8 cellular contexts compared by ENCODE assay signal in genomic region chr2:86623549-86624547, GRCh38. TPM values are rescaled to one million over a fixed set of nuclear protein-coding genes. Genes with fewer than 3 reads are reported as not detected.
DNase-seq lines count a peak whose midpoint lies in the region; ATAC-seq and TF ChIP-seq lines count a peak whose summit lies in the region.

TSS of gene RNF103 (minus strand) at chr2:86623865. CDS start at chr2:86622886, 979 bp downstream.

- peaks cover 9% of the 10 kb centered on the region for H3K27me3 Mint-ChIP-seq in endothelial cell (ENCODE audit: unreplicated experiment)

- no peaks in the 10 kb centered on the region for H3K36me3 Mint-ChIP-seq in endothelial cell (ENCODE audit: low read depth, unreplicated experiment)

- no peaks in the 10 kb centered on the region for H3K9me3 Mint-ChIP-seq in endothelial cell (ENCODE audit: unreplicated experiment)

- H3F3A ChIP-seq in OCI-LY1 (ENCODE audit: insufficient read depth, low read length), result no peaks in the 10 kb centered on the region

- no peaks in the 10 kb centered on the region for H3K9me2 ChIP-seq in OCI-LY1 (ENCODE audit: low read depth, low read length)

- in situ Hi-C loops in Caki2 (cut with HindIII; ENCODE audit: low pct_unique_long_range_greater_than_20kb, low sequenced_read_pairs), result no loop called here

- H3K4me2 ChIP-seq in OCI-LY1 (ENCODE audit: low read length), result peak within 1 kb of the TSS; percentile 91

- TF ChIP-seq CTCF in OCI-LY1 (IDR thresholded peaks at IDR 0.05; ENCODE audit: low read length) (no peak), endothelial cell (IDR thresholded peaks at IDR 0.05; ENCODE audit: unreplicated experiment) (no peak)

- no peaks in the 10 kb centered on the region for H3K36me3 ChIP-seq in HUES6 (ENCODE audit: control insufficient read depth, insufficient read depth, low read length)
- H3K36me3 ChIP-seq in OCI-LY1 (ENCODE audit: insufficient read depth, low read length), result peaks cover 11% of the 10 kb centered on the region; the same call in 1 of the 2 replicates

- peak within 1 kb of the TSS; percentile 50; the same call in 1 of the 2 replicates for H2AFZ ChIP-seq in OCI-LY1 (ENCODE audit: low read length)

- H3K4me1 Mint-ChIP-seq in endothelial cell (ENCODE audit: unreplicated experiment), result peaks cover 5% of the 10 kb centered on the region

- H3K9ac ChIP-seq in HUES6 (ENCODE audit: low read length) (peak within 1 kb of the TSS; percentile 85), OCI-LY1 (ENCODE audit: low read length) (peak within 1 kb of the TSS; percentile 91)

- peak; percentile 89 for DNase-seq in Caki2 (ENCODE audit: low read depth)
- peak; percentile 96 for DNase-seq in activated CD8-positive, alpha-beta memory T cell treated with anti-CD3 and anti-CD28 coated beads, Interleukin-2, amount 50 U/mL, for 48 hours
- peak; percentile 94 for DNase-seq in endothelial cell (ENCODE audit: low spot score)
- peak; percentile 96 for DNase-seq in midbrain (lab: John Stamatoyannopoulos, UW)
- DNase-seq in stimulated activated CD8-positive, alpha-beta memory T cell treated with anti-CD3 and anti-CD28 coated beads, Interleukin-15, amount 100 ng/mL, for 48 hours (ENCODE audit: low read depth in 2 of 2), result peak; percentile 90

- H3K4me1 ChIP-seq in HUES6 (ENCODE audit: control insufficient read depth, insufficient read depth, low read length), result no peaks in the 10 kb centered on the region
- peaks cover 20% of the 10 kb centered on the region for H3K4me1 ChIP-seq in OCI-LY1 (ENCODE audit: insufficient read depth, low read length, severe bottlenecking)

- H3K4me3 Mint-ChIP-seq in endothelial cell (ENCODE audit: unreplicated experiment), result peak within 1 kb of the TSS; percentile 88

- H3K27ac ChIP-seq in HUES6 (ENCODE audit: low read depth, low read length) (peak within 1 kb of the TSS; percentile 81; the same call in 1 of the 2 replicates), OCI-LY1 (ENCODE audit: low read depth, low read length, poor library complexity, severe bottlenecking) (peak within 1 kb of the TSS; percentile 66)

- H3K27ac Mint-ChIP-seq in endothelial cell (ENCODE audit: unreplicated experiment), result peak within 1 kb of the TSS; percentile 90

- 0 out of 2 replicates have a peak, but pooled peaks cover 7% of the 10 kb centered on the region for H3K27me3 ChIP-seq in HUES6 (ENCODE audit: control insufficient read depth, insufficient read depth, low read length)
- no peaks in the 10 kb centered on the region for H3K27me3 ChIP-seq in OCI-LY1 (ENCODE audit: insufficient read depth, low read length)

- H3K4me3 ChIP-seq in HUES6 (ENCODE audit: low read depth, low read length) (peak within 1 kb of the TSS; percentile 88), OCI-LY1 (ENCODE audit: low read depth, low read length, poor library complexity, severe bottlenecking) (peak within 1 kb of the TSS; percentile 88)

- H3K79me2 ChIP-seq in OCI-LY1 (ENCODE audit: insufficient read depth, low read length), result peaks cover 26% of the 10 kb centered on the region

- peak; percentile 83 for ATAC-seq in GM21381 (IDR thresholded peaks at IDR 0.05; ENCODE audit: unreplicated experiment)

- H4K20me1 ChIP-seq in OCI-LY1 (ENCODE audit: insufficient read depth, low read length), result no peaks in the 10 kb centered on the region

- H3K9me3 ChIP-seq in HUES6 (ENCODE audit: control insufficient read depth, insufficient read depth, low read depth, low read length), result no peaks in the 10 kb centered on the region
- no peaks in the 10 kb centered on the region for H3K9me3 ChIP-seq in OCI-LY1 (ENCODE audit: low read length)

RNA-seq across cellular contexts. Expression of gene RNF103, which starts in this region (rescaled TPM):
- 16.7 and 20.6 TPM in 2 replicates for total RNA-seq in Caki2 (2014; rRNA removed; shearing (Covaris generic); ENCODE audit: low replicate concordance)
- total RNA-seq in endothelial cell (ENCODE audit: unreplicated experiment), result 31.9 TPM

Comparison
In these comparisons a context has a peak if more than half of its experiments do, and no peak if none do; other contexts are left out.
1. Peak in every context shown above with its lines: DNase-seq, ATAC-seq, H3K4me3 ChIP-seq and H3K27ac ChIP-seq.